ENCODE assay signal across 21 cellular contexts in genomic region chr20:11728937-11729336, GRCh38.
A peak's percentile ranks its signal among the peaks of the same experiment; 100 is the strongest.
DNase-seq lines count a peak whose midpoint lies in the region; TF ChIP-seq lines count a peak whose summit lies in the region.
"Had no signal": no experiment of that assay in that cellular context is flagged by ENCODE, and none has a peak within 500 bp of the region (broad histone marks: within the 10 kb centered on the region; RNA-seq: fewer than 3 reads in every experiment).

No MANE protein-coding gene starts in this region.

- no peaks in the 10 kb centered on the region for H3K79me2 ChIP-seq in Karpas-422 (ENCODE audit: low read length)

- peaks cover 9% of the 10 kb centered on the region for H3K4me1 Mint-ChIP-seq in type B pancreatic cell (ENCODE audit: unreplicated experiment)
- H3K4me1 Mint-ChIP-seq: CD14-positive monocyte, GM23338, H9 had no signal

- H3K4me3 ChIP-seq in Karpas-422 (ENCODE audit: low read length) = no peak overlapping the region
- H3K4me3 ChIP-seq: A549; BLaER1 treated with 17β-estradiol and CSF1 and Interleukin-3, amounts not matched to agents 10 nM and 100 nM; GM23338 had no signal

- H3K27ac Mint-ChIP-seq in type B pancreatic cell = no peak overlapping the region
- H3K27ac Mint-ChIP-seq: CD4-positive, alpha-beta T cell; GM23338; H9 had no signal

- no peaks in the 10 kb centered on the region for H3K36me3 ChIP-seq in Karpas-422 (ENCODE audit: insufficient read depth, low read length)
- H3K36me3 ChIP-seq: BE2C; BLaER1 treated with 17β-estradiol and CSF1 and Interleukin-3, amounts not matched to agents 10 nM and 100 nM had no signal

- H3K9me2 ChIP-seq in Karpas-422 (replicated peaks; ENCODE audit: insufficient read depth, low read length) = no peaks in the 10 kb centered on the region

- no peak overlapping the region for H2AFZ ChIP-seq in Karpas-422 (ENCODE audit: low read length)
- H2AFZ ChIP-seq: GM23338 had no signal

- H3K27me3 ChIP-seq in Karpas-422 (ENCODE audit: low read length) = no peaks in the 10 kb centered on the region
- H3K27me3 ChIP-seq: BE2C; BLaER1 treated with 17β-estradiol and CSF1 and Interleukin-3, amounts not matched to agents 10 nM and 100 nM had no signal

- peaks cover 14% of the 10 kb centered on the region for H3K9me3 Mint-ChIP-seq in type B pancreatic cell

- H3K9ac ChIP-seq in Karpas-422 (ENCODE audit: low read length) = no peak overlapping the region
- H3K9ac ChIP-seq: BLaER1 treated with 17β-estradiol and CSF1 and Interleukin-3, amounts not matched to agents 10 nM and 100 nM had no signal

- H3K27me3 Mint-ChIP-seq in type B pancreatic cell = no peaks in the 10 kb centered on the region
- H3K27me3 Mint-ChIP-seq: CD4-positive, alpha-beta T cell had no signal

- no peak for TF ChIP-seq CTCF in type B pancreatic cell (conservative IDR thresholded peaks at IDR 0.05)

- peaks cover 4% of the 10 kb centered on the region for H3K36me3 Mint-ChIP-seq in type B pancreatic cell
- H3K36me3 Mint-ChIP-seq: CD14-positive monocyte had no signal

- peak overlapping the region; percentile 21 for H3K4me3 Mint-ChIP-seq in type B pancreatic cell
- H3K4me3 Mint-ChIP-seq: CD14-positive monocyte; CD4-positive, alpha-beta T cell; GM23338; H9 had no signal

- no peaks in the 10 kb centered on the region for H3K4me1 ChIP-seq in Karpas-422 (ENCODE audit: low read length)
- H3K4me1 ChIP-seq: A549, BE2C had no signal

- H3K9me3 ChIP-seq in Karpas-422 (ENCODE audit: low read length) = peaks cover 31% of the 10 kb centered on the region
- H3K9me3 ChIP-seq: BE2C had no signal

- DNase-seq in SIG-M5 treated with dmso at 0.1 percent for 504 hours (lab: John Stamatoyannopoulos, UW; ENCODE audit: unreplicated experiment) (peak; percentile 2), SIG-M5 (lab: John Stamatoyannopoulos, UW) (no peak), MV-4-11 (lab: John Stamatoyannopoulos, UW) (peak; percentile 72), type B pancreatic cell (ENCODE audit: extremely low spot score, unreplicated experiment) (no peak), Karpas-422 (no peak)
- no peak for DNase-seq in activated CD4-positive, alpha-beta T cell treated with anti-CD3 and anti-CD28 coated beads for 1 hour
- DNase-seq: 8988T; ACHN; AML-193; BE2C; Calu3; CD4-positive, alpha-beta T cell; COR-L47; DMS53; DMS79 treated with DMSO at 0.1 percent for 48 hours; GF-D8; H9 had no signal

- H3K27ac ChIP-seq in Karpas-422 (ENCODE audit: low read length) = no peak overlapping the region
- H3K27ac ChIP-seq: A549 had no signal

- H3K4me2 ChIP-seq in Karpas-422 (ENCODE audit: low read depth, low read length, poor library complexity, severe bottlenecking) = no peak overlapping the region
- H3K4me2 ChIP-seq: A549, GM23338 had no signal

- H4K20me1 ChIP-seq in Karpas-422 (ENCODE audit: insufficient read depth, low read depth, low read length) = no peaks in the 10 kb centered on the region
- H4K20me1 ChIP-seq: BLaER1 treated with 17β-estradiol and CSF1 and Interleukin-3, amounts not matched to agents 10 nM and 100 nM had no signal

Comparison
In these comparisons a context has a peak if more than half of its experiments do, and no peak if none do; other contexts are left out.
1. DNase-seq: peak in SIG-M5 treated with dmso at 0.1 percent for 504 hours (single experiment) and MV-4-11 (single experiment); none in SIG-M5 (single experiment), type B pancreatic cell (single experiment), activated CD4-positive, alpha-beta T cell treated with anti-CD3 and anti-CD28 coated beads for 1 hour (single experiment) and Karpas-422 (single experiment).